ENCODE assay signal across 8 cellular contexts in the genomic region with DNA sequence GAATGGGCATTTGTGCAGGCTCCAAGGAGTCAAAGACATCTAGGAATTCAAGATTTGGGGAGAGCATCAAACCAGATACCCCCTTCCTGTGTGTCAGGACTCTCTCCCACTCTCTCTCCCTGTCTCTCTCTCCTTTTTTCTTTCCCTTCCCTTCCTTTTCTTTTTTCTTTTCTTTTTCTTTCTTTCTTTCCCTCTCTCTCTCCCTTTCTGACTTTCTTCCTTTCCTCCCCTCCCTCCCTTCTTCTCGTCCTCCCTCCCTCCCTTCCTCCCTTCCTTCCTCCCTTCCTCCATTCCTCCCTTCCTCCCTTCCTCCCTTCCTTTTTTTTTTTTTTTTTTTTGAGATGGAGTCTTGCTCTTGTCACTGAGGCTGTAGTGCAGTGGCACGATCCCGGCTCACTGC.
"Had no signal": no experiment of that assay in that cellular context is flagged by ENCODE, and none has a peak within 500 bp of the region (broad histone marks: within the 10 kb centered on the region; RNA-seq: fewer than 3 reads in every experiment).

No MANE protein-coding gene starts in this region.

- H3K4me3 ChIP-seq: GM12878 had no signal

- FAIRE-seq: G401.6, GM12878, GM12891, GM12892, GM18507, GM19239 had no signal

- ATAC-seq: GM12878 had no signal

- DNase-seq: GDM1, GF-D8 had no signal
